25 cellular contexts compared by ENCODE assay signal in genomic region chr18:31426021-31426420, GRCh38. TPM values are rescaled to one million over a fixed set of nuclear protein-coding genes. Genes with fewer than 3 reads are reported as not detected.
DNase-seq lines count a peak whose midpoint lies in the region; FAIRE-seq and TF ChIP-seq lines count a peak whose summit lies in the region.
"Had no signal": no experiment of that assay in that cellular context is flagged by ENCODE, and none has a peak within 500 bp of the region (broad histone marks: within the 10 kb centered on the region; RNA-seq: fewer than 3 reads in every experiment).

No MANE protein-coding gene starts in this region.

- H3K4me3 ChIP-seq in Karpas-422 (ENCODE audit: low read length) (no peak overlapping the region), epithelial cell of esophagus (ENCODE audit: low read length) (peak overlapping the region; percentile 54), keratinocyte (ENCODE audit: control insufficient read depth in 2 of 3, extremely low read depth in 1 of 3, insufficient read depth in 2 of 3, low read depth in 1 of 3, low read length in 3 of 3) (peak overlapping the region in 2 of 3 experiments; percentile 10 to 32), A673 (ENCODE audit: low read depth, low read length, poor library complexity, severe bottlenecking) (no peak overlapping the region)
- H3K4me3 ChIP-seq: PC-9 had no signal

- H3K27ac ChIP-seq in Karpas-422 (ENCODE audit: low read length) (no peak overlapping the region), keratinocyte (ENCODE audit: control insufficient read depth, insufficient read depth, low read length) (peak overlapping the region; percentile 87), A673 (ENCODE audit: low read depth, low read length, poor library complexity, severe bottlenecking) (no peak overlapping the region)
- H3K27ac ChIP-seq: PC-9 had no signal

- H3K27me3 ChIP-seq in Karpas-422 (ENCODE audit: low read length) (no peaks in the 10 kb centered on the region), keratinocyte (ENCODE audit: control insufficient read depth, extremely low read depth, insufficient read depth, low read length) (no peaks in the 10 kb centered on the region), A673 (replicated peaks; ENCODE audit: insufficient read depth, low read depth, low read length, poor library complexity) (peaks cover 6% of the 10 kb centered on the region)

- H3K36me3 Mint-ChIP-seq in type B pancreatic cell, result no peaks in the 10 kb centered on the region
- H3K36me3 Mint-ChIP-seq: CD4-positive, alpha-beta memory T cell had no signal

- TF ChIP-seq CTCF in epithelial cell of esophagus (IDR thresholded peaks at IDR 0.05; ENCODE audit: insufficient read depth, low read depth, low read length, missing control alignments) (no peak), keratinocyte (optimal IDR thresholded peaks at IDR 0.05 in 1 of 3, IDR thresholded peaks at IDR 0.05 in 1 of 3, conservative IDR thresholded peaks at IDR 0.05 in 1 of 3; ENCODE audit: extremely low read depth in 1 of 3, insufficient read depth in 2 of 3, low read length in 3 of 3) (no peak), type B pancreatic cell (conservative IDR thresholded peaks at IDR 0.05) (no peak), A673 (conservative IDR thresholded peaks at IDR 0.05; ENCODE audit: low read depth, low read length) (no peak)

- no peaks in the 10 kb centered on the region for H3K27me3 Mint-ChIP-seq in type B pancreatic cell

- DNase-seq in Karpas-422, result no peak
- peak; percentile 54 for DNase-seq in epithelial cell of esophagus (ENCODE audit: low read depth)
- no peak for DNase-seq in keratinocyte (ENCODE audit: low read depth, low spot score)
- DNase-seq in type B pancreatic cell (ENCODE audit: extremely low spot score, unreplicated experiment), result no peak
- DNase-seq in stimulated activated naive CD4-positive, alpha-beta T cell treated with Interleukin-2 at 50 U/mL for 16 hours (lab: John Stamatoyannopoulos, UW), result no peak
- no peak for DNase-seq in A673 (ENCODE audit: low spot score)
- DNase-seq in ACHN, result no peak
- DNase-seq: C1 segment of cervical spinal cord; CD4-positive, alpha-beta memory T cell; COR-L47; GDM1; HCEC 1CT; KBM-7; MM.1S; NCI-H2029 treated with DMSO at 0.1 percent for 48 hours; NCI-H446 treated with DMSO at 0.1 percent for 48 hours; NCI-H526 treated with DMSO at 0.1 percent for 48 hours; PC-9; SHP77 had no signal

- peaks cover 3% of the 10 kb centered on the region for H3K9me3 Mint-ChIP-seq in type B pancreatic cell

- no peak for FAIRE-seq in keratinocyte (lab: Jason Lieb, UNC)
- FAIRE-seq: A204.1, GM12891, GM19239, H1 had no signal

- H3K9me3 ChIP-seq in Karpas-422 (ENCODE audit: low read length), result no peaks in the 10 kb centered on the region
- H3K9me3 ChIP-seq in keratinocyte (ENCODE audit: control insufficient read depth, low read depth, low read length), result no peaks in the 10 kb centered on the region
- no peaks in the 10 kb centered on the region for H3K9me3 ChIP-seq in A673 (ENCODE audit: low read depth, low read length, poor library complexity, severe bottlenecking)

- H2AFZ ChIP-seq in Karpas-422 (ENCODE audit: low read length) (no peak overlapping the region), keratinocyte (ENCODE audit: control insufficient read depth, low read length) (peak overlapping the region; percentile 81)
- H2AFZ ChIP-seq: PC-9 had no signal

- POLR2A ChIA-PET in A673 (lab: Charles Lee; ENCODE audit: low non-redundant PET), result no interaction called here

- no peaks in the 10 kb centered on the region for H3K9me2 ChIP-seq in Karpas-422 (replicated peaks; ENCODE audit: insufficient read depth, low read length)

- H3K4me3 Mint-ChIP-seq in type B pancreatic cell, result peak overlapping the region; percentile 86
- H3K4me3 Mint-ChIP-seq: CD4-positive, alpha-beta memory T cell had no signal

- peak overlapping the region; percentile 82 for H3K27ac Mint-ChIP-seq in type B pancreatic cell
- H3K27ac Mint-ChIP-seq: CD4-positive, alpha-beta memory T cell had no signal

- in situ Hi-C loops in ACHN (cut with HindIII; ENCODE audit: low pct_ligation_motif_present, low pct_unique_long_range_greater_than_20kb, low sequenced_read_pairs), result no loop called here

- H3K36me3 ChIP-seq in Karpas-422 (ENCODE audit: insufficient read depth, low read length), result no peaks in the 10 kb centered on the region
- H3K36me3 ChIP-seq in keratinocyte (ENCODE audit: control insufficient read depth in 2 of 2, extremely low read depth in 1 of 2, insufficient read depth in 2 of 2, low read length in 2 of 2), result no peaks in the 10 kb centered on the region
- no peaks in the 10 kb centered on the region for H3K36me3 ChIP-seq in A673 (ENCODE audit: insufficient read depth, low read length, poor library complexity, severe bottlenecking)

- intact Hi-C loops in A673 (cut with micrococcal nuclease; ENCODE audit: unreplicated experiment), result loop anchor here (10.0 kb wide), 1 partner anchor 299 kb away; no protein-coding TSS in a partner anchor

- H3K4me2 ChIP-seq in Karpas-422 (ENCODE audit: low read depth, low read length, poor library complexity, severe bottlenecking) (peak overlapping the region; percentile 62), keratinocyte (ENCODE audit: control insufficient read depth, extremely low read depth, insufficient read depth, low read depth, low read length) (peak overlapping the region; percentile 89)
- H3K4me2 ChIP-seq: PC-9 had no signal

- H3K9ac ChIP-seq in Karpas-422 (ENCODE audit: low read length), result no peak overlapping the region
- peak overlapping the region; percentile 70 for H3K9ac ChIP-seq in keratinocyte (ENCODE audit: control insufficient read depth, extremely low read depth, insufficient read depth, low read length)

- H3K9me1 ChIP-seq in keratinocyte (ENCODE audit: control insufficient read depth, extremely low read depth, insufficient read depth, low read length), result no peaks in the 10 kb centered on the region

- BruUV-seq in A673 (replicated peaks; lab: Mats Ljungman, UMichigan), result no TSS peak

- peaks cover 5% of the 10 kb centered on the region for H3K4me1 Mint-ChIP-seq in type B pancreatic cell (ENCODE audit: unreplicated experiment)
- H3K4me1 Mint-ChIP-seq: CD4-positive, alpha-beta memory T cell had no signal

- H3K79me2 ChIP-seq in Karpas-422 (ENCODE audit: low read length) (no peaks in the 10 kb centered on the region), keratinocyte (ENCODE audit: control insufficient read depth, insufficient read depth, low read length) (no peaks in the 10 kb centered on the region)

- H4K20me1 ChIP-seq in Karpas-422 (ENCODE audit: insufficient read depth, low read depth, low read length) (no peaks in the 10 kb centered on the region), keratinocyte (ENCODE audit: control insufficient read depth, extremely low read depth, insufficient read depth, low read length) (no peaks in the 10 kb centered on the region)

- dilution Hi-C loops in keratinocyte (cut with MboI; ENCODE audit: extremely low pct_ligation_motif_present, low sequenced_read_pairs), result no loop called here

- CTCF ChIA-PET in A673 (lab: Charles Lee), result no interaction called here

- H3K4me1 ChIP-seq in Karpas-422 (ENCODE audit: low read length), result peaks cover 50% of the 10 kb centered on the region
- H3K4me1 ChIP-seq in keratinocyte (ENCODE audit: control insufficient read depth, extremely low read depth, insufficient read depth, low read length), result peaks cover 58% of the 10 kb centered on the region
- H3K4me1 ChIP-seq in A673 (ENCODE audit: insufficient read depth, low read length, poor library complexity, severe bottlenecking), result no peaks in the 10 kb centered on the region

RNA-seq across cellular contexts. Expression of gene DSG3, which starts 21.5 kb away (rescaled TPM):
- not detected in 2 replicates for total RNA-seq in Karpas-422 (2014; rRNA removed; shearing (Covaris generic); ENCODE audit: low replicate concordance)
- polyA plus RNA-seq in keratinocyte, result 172 to 488 TPM (median 259 TPM) in 3 replicates
- polyA plus RNA-seq in keratinocyte (2011; ENCODE audit: low read depth), result 288 TPM
- polyA plus RNA-seq in keratinocyte (2011; cell fraction: cytosol; rRNA removed), result 59.0 and 114 TPM in 2 replicates
- polyA plus RNA-seq in keratinocyte (2011; cell fraction: nucleus; rRNA removed), result 495 and 579 TPM in 2 replicates
- 132 and 436 TPM in 2 replicates for polyA plus RNA-seq in keratinocyte (2012; ENCODE audit: low replicate concordance)
- 95.0 to 692 TPM (median 426 TPM) in 3 replicates for polyA minus RNA-seq in keratinocyte
- 153 TPM for polyA minus RNA-seq in keratinocyte (2011; cell fraction: cytosol; rRNA and poly(A)+ RNA removed)
- polyA minus RNA-seq in keratinocyte (2011; cell fraction: nucleus; rRNA and poly(A)+ RNA removed), result 734 and 1,189 TPM in 2 replicates
- total RNA-seq in type B pancreatic cell (ENCODE audit: low replicate concordance) (1.1 and 4.5 TPM in 2 replicates), A673 (2021) (0.04 TPM in 1 of 2 replicates, not detected in the other)
- total RNA-seq: CD4-positive, alpha-beta memory T cell; RPMI7951 had no signal

RNA-seq across cellular contexts. Expression of gene DSG4, which starts 49.4 kb away (rescaled TPM):
- total RNA-seq in Karpas-422 (2014; rRNA removed; shearing (Covaris generic); ENCODE audit: low replicate concordance), result 4.5 and 8.3 TPM in 2 replicates
- polyA plus RNA-seq in keratinocyte, result 0.18 to 0.50 TPM (median 0.19 TPM) in 3 replicates
- polyA plus RNA-seq in keratinocyte (2011; ENCODE audit: low read depth), result 1.3 TPM
- polyA plus RNA-seq in keratinocyte (2011; cell fraction: cytosol; rRNA removed), result 0.06 and 0.12 TPM in 2 replicates
- 0.63 and 1.0 TPM in 2 replicates for polyA plus RNA-seq in keratinocyte (2011; cell fraction: nucleus; rRNA removed)
- 0.30 and 0.48 TPM in 2 replicates for polyA plus RNA-seq in keratinocyte (2012; ENCODE audit: low replicate concordance)
- polyA minus RNA-seq in keratinocyte, result 0.42 to 0.66 TPM (median 0.59 TPM) in 3 replicates
- polyA minus RNA-seq in keratinocyte (2011; cell fraction: cytosol; rRNA and poly(A)+ RNA removed), result not detected
- polyA minus RNA-seq in keratinocyte (2011; cell fraction: nucleus; rRNA and poly(A)+ RNA removed), result 1.6 and 2.0 TPM in 2 replicates
- total RNA-seq in type B pancreatic cell (ENCODE audit: low replicate concordance), result 0.07 and 0.17 TPM in 2 replicates
- total RNA-seq in A673 (2021), result not detected in 2 replicates
- total RNA-seq: CD4-positive, alpha-beta memory T cell; H1; PC-9; RPMI7951; SK-MEL-5 had no signal
- polyA plus RNA-seq: CD4-positive, alpha-beta memory T cell; H1 had no signal

Comparison
In these comparisons a context has a peak if more than half of its experiments do, and no peak if none do; other contexts are left out.
1. H3K4me3 ChIP-seq: peak in epithelial cell of esophagus (single experiment) and keratinocyte (2 of 3); none in Karpas-422 (single experiment) and A673 (single experiment).